Comparison of ENCODE assay signal across 15 cellular contexts in genomic region chr3:57226156-57226555, GRCh38. TPM values are rescaled to one million over a fixed set of nuclear protein-coding genes. Genes with fewer than 3 reads are reported as not detected.
DNase-seq lines count a peak whose midpoint lies in the region; ATAC-seq and TF ChIP-seq lines count a peak whose summit lies in the region.
"Had no signal": no experiment of that assay in that cellular context is flagged by ENCODE, and none has a peak within 500 bp of the region (broad histone marks: within the 10 kb centered on the region; RNA-seq: fewer than 3 reads in every experiment).

No MANE protein-coding gene starts in this region.

- H3K27ac Mint-ChIP-seq in memory B cell (no peak overlapping the region), endothelial cell (ENCODE audit: unreplicated experiment) (no peak overlapping the region)

- H3K9me3 ChIP-seq in DND-41 (ENCODE audit: insufficient read depth, low read length, severe bottlenecking) = no peaks in the 10 kb centered on the region

- H3K4me3 Mint-ChIP-seq in memory B cell = peak overlapping the region; percentile 18
- H3K4me3 Mint-ChIP-seq in endothelial cell (ENCODE audit: unreplicated experiment) = no peak overlapping the region

- H3K27me3 Mint-ChIP-seq in memory B cell = no peaks in the 10 kb centered on the region
- peaks cover 3% of the 10 kb centered on the region for H3K27me3 Mint-ChIP-seq in endothelial cell (ENCODE audit: unreplicated experiment)
- H3K27me3 Mint-ChIP-seq: CD4-positive, alpha-beta memory T cell had no signal

- H3K79me2 ChIP-seq in DND-41 (ENCODE audit: insufficient read depth, low read length) = peaks cover 35% of the 10 kb centered on the region

- H3K4me1 Mint-ChIP-seq in memory B cell = peaks cover 12% of the 10 kb centered on the region
- H3K4me1 Mint-ChIP-seq in endothelial cell (ENCODE audit: unreplicated experiment) = peaks cover 4% of the 10 kb centered on the region

- ATAC-seq in DND-41 (ENCODE audit: insufficient read depth, low read depth) (no peak), memory B cell (ENCODE audit: low read depth) (no peak), GM21576 (IDR thresholded peaks at IDR 0.05; ENCODE audit: unreplicated experiment) (no peak)

- H3K9me3 Mint-ChIP-seq in memory B cell = no peaks in the 10 kb centered on the region
- H3K9me3 Mint-ChIP-seq in endothelial cell (ENCODE audit: unreplicated experiment) = no peaks in the 10 kb centered on the region

- H3K4me1 ChIP-seq in DND-41 (ENCODE audit: insufficient read depth, low read length) = peaks cover 28% of the 10 kb centered on the region

- TF ChIP-seq CTCF in 22Rv1 (IDR thresholded peaks at IDR 0.05) = no peak
- TF ChIP-seq CTCF in DND-41 (IDR thresholded peaks at IDR 0.05; ENCODE audit: borderline replicate concordance, extremely low read depth, low read length, poor library complexity, severe bottlenecking) = no peak
- no peak for TF ChIP-seq CTCF in endothelial cell (IDR thresholded peaks at IDR 0.05; ENCODE audit: unreplicated experiment)

- H2AFZ ChIP-seq in DND-41 (ENCODE audit: low read depth, low read length) = peak overlapping the region; percentile 64; the same call in 1 of the 2 replicates

- H3K27ac ChIP-seq in 22Rv1 (peak overlapping the region; percentile 88), DND-41 (ENCODE audit: low read length) (no peak overlapping the region)

- no peaks in the 10 kb centered on the region for H3K27me3 ChIP-seq in DND-41 (ENCODE audit: insufficient read depth, low read length, poor library complexity)

- H4K20me1 ChIP-seq in DND-41 (ENCODE audit: insufficient read depth, low read length) = peaks cover 3% of the 10 kb centered on the region; the same call in 1 of the 2 replicates

- no peaks in the 10 kb centered on the region for H3K36me3 Mint-ChIP-seq in memory B cell
- peaks cover 7% of the 10 kb centered on the region for H3K36me3 Mint-ChIP-seq in endothelial cell (ENCODE audit: low read depth, unreplicated experiment)

- H3K36me3 ChIP-seq in DND-41 (ENCODE audit: insufficient read depth, low read length) = no peaks in the 10 kb centered on the region

- no peak overlapping the region for H3K9ac ChIP-seq in DND-41 (ENCODE audit: low read depth, low read length)

- DNase-seq in DND-41 = no peak
- peak; percentile 21 for DNase-seq in SKM-1 (lab: John Stamatoyannopoulos, UW; ENCODE audit: unreplicated experiment)
- no peak for DNase-seq in memory B cell (ENCODE audit: low spot score in 2 of 2)
- DNase-seq in central memory CD4-positive, alpha-beta T cell = no peak
- no peak for DNase-seq in endothelial cell (ENCODE audit: low spot score)
- no peak for DNase-seq in hepatic stellate cell (ENCODE audit: low spot score)
- DNase-seq: activated CD8-positive, alpha-beta memory T cell treated with anti-CD3 and anti-CD28 coated beads, Interleukin-2, amount 50 U/mL, for 48 hours; CD4-positive, alpha-beta memory T cell; cortex of kidney; GDM1; NCI-H1105 treated with DMSO at 0.1 percent for 48 hours; NCI-H446 treated with DMSO at 0.1 percent for 48 hours had no signal

- peak overlapping the region; percentile 25; the same call in 1 of the 2 replicates for H3K4me2 ChIP-seq in DND-41 (ENCODE audit: insufficient read depth, low read length)

- no peak overlapping the region for H3K4me3 ChIP-seq in DND-41 (ENCODE audit: low read depth in 1 of 2, low read length in 2 of 2)

RNA-seq across cellular contexts. Expression of gene APPL1, which starts 1.4 kb away (rescaled TPM):
- 25.9 TPM for total RNA-seq in endothelial cell (ENCODE audit: unreplicated experiment)

RNA-seq across cellular contexts. Expression of gene HESX1, which starts 26.4 kb away (rescaled TPM):
- 1.6 TPM for total RNA-seq in endothelial cell (ENCODE audit: unreplicated experiment)
- total RNA-seq: CD4-positive, alpha-beta memory T cell; mesenteric fat pad had no signal
